In genomic region chr13:113178070-113178895, GRCh38 we compare ENCODE assay signal across 11 cellular contexts. TPM values are rescaled to one million over a fixed set of nuclear protein-coding genes. Genes with fewer than 3 reads are reported as not detected.
DNase-seq lines count a peak whose midpoint lies in the region; ATAC-seq and TF ChIP-seq lines count a peak whose summit lies in the region.
"Had no signal": no experiment of that assay in that cellular context is flagged by ENCODE, and none has a peak within 500 bp of the region (broad histone marks: within the 10 kb centered on the region; RNA-seq: fewer than 3 reads in every experiment).

No MANE protein-coding gene starts in this region.

- H3F3A ChIP-seq in neural progenitor cell (ENCODE audit: low read depth), result peaks cover 35% of the 10 kb centered on the region

- peak; percentile 99 for DNase-seq in EL
- no peak for DNase-seq in Panc1 (ENCODE audit: low read depth, low spot score)
- DNase-seq in esophagus muscularis mucosa (ENCODE audit: extremely low spot score), result no peak
- DNase-seq in neural progenitor cell (ENCODE audit: low spot score), result no peak
- DNase-seq in amygdala (lab: John Stamatoyannopoulos, UW), result no peak
- DNase-seq in NCI-H345 treated with DMSO at 0.1 percent for 48 hours (lab: John Stamatoyannopoulos, UW; ENCODE audit: unreplicated experiment), result no peak
- DNase-seq: NCI-H187 had no signal

- H3K36me3 Mint-ChIP-seq in neural progenitor cell, result peaks cover 31% of the 10 kb centered on the region

- H3K27ac Mint-ChIP-seq in neural progenitor cell, result no peak overlapping the region
- H3K27ac Mint-ChIP-seq: dendritic cell treated with granulocyte-macrophage colony-stimulating factor and Interleukin-4, amounts not matched to agents 40 ng/mL and 50 ng/mL, for 4 days had no signal

- CTCF ChIA-PET in Panc1 (lab: Charles Lee), result interaction anchor here (0.6 kb wide), 1 partner anchor 15 kb away, joined by 3 read pairs; no protein-coding TSS in a partner anchor

- no peaks in the 10 kb centered on the region for H3K79me2 ChIP-seq in neural progenitor cell (ENCODE audit: low read depth)

- intact Hi-C loops in Panc1 (cut with micrococcal nuclease; ENCODE audit: unreplicated experiment), result no loop called here
- intact Hi-C loops in esophagus muscularis mucosa (cut with DNase I), result no loop called here

- TF ChIP-seq EP300 in esophagus muscularis mucosa (IDR thresholded peaks at IDR 0.05), result no peak

- peaks cover 28% of the 10 kb centered on the region for H4K20me1 ChIP-seq in neural progenitor cell (ENCODE audit: low read depth)

- H3K27ac ChIP-seq in Panc1 (ENCODE audit: low read length) (no peak overlapping the region), esophagus muscularis mucosa (replicated peaks in 1 of 4) (peak overlapping the region in 3 of 4 donors; percentile 6 to 46 (median 20)), neural progenitor cell (no peak overlapping the region)

- BruUV-seq in Panc1 (replicated peaks; lab: Mats Ljungman, UMichigan), result no TSS peak

- H3K27me3 ChIP-seq in Panc1 (ENCODE audit: control insufficient read depth, insufficient read depth, low read length) (no peaks in the 10 kb centered on the region), esophagus muscularis mucosa (no peaks in the 10 kb centered on the region), neural progenitor cell (no peaks in the 10 kb centered on the region)

- no peaks in the 10 kb centered on the region for H3K9me3 Mint-ChIP-seq in neural progenitor cell

- H2AFZ ChIP-seq in neural progenitor cell (replicated peaks), result no peak overlapping the region

- in situ Hi-C loops in Panc1 (cut with HindIII; ENCODE audit: low pct_unique_long_range_greater_than_20kb, low sequenced_read_pairs), result no loop called here

- peaks cover 8% of the 10 kb centered on the region; the same call in 1 of the 2 replicates for H3K36me3 ChIP-seq in Panc1 (ENCODE audit: control insufficient read depth, insufficient read depth, low read length)
- H3K36me3 ChIP-seq in esophagus muscularis mucosa, result peaks cover 69 to 93% (median 81%) of the 10 kb centered on the region in 4 donors
- peaks cover 10% of the 10 kb centered on the region for H3K36me3 ChIP-seq in neural progenitor cell

- no peak for TF ChIP-seq CTCF in Panc1 (IDR thresholded peaks at IDR 0.05)
- TF ChIP-seq CTCF in esophagus muscularis mucosa (IDR thresholded peaks at IDR 0.05), result no peak
- TF ChIP-seq CTCF in neural progenitor cell (IDR thresholded peaks at IDR 0.05), result no peak

- H3K27me3 Mint-ChIP-seq in neural progenitor cell (ENCODE audit: insufficient read depth, low read depth), result peaks cover 2% of the 10 kb centered on the region
- H3K27me3 Mint-ChIP-seq: dendritic cell treated with granulocyte-macrophage colony-stimulating factor and Interleukin-4, amounts not matched to agents 40 ng/mL and 50 ng/mL, for 4 days had no signal

- peaks cover 34% of the 10 kb centered on the region for H3K4me1 Mint-ChIP-seq in neural progenitor cell

- ATAC-seq in Panc1 (peak; percentile 68), GM21737 (IDR thresholded peaks at IDR 0.05; ENCODE audit: unreplicated experiment) (no peak)
- ATAC-seq: sciatic nerve had no signal

- H3K4me1 ChIP-seq in Panc1 (ENCODE audit: control insufficient read depth, insufficient read depth, low read length) (no peaks in the 10 kb centered on the region), esophagus muscularis mucosa (peaks cover 0 to 17% (median 12%) of the 10 kb centered on the region in 4 donors), neural progenitor cell (peaks cover 36% of the 10 kb centered on the region)

- no peak overlapping the region for H3K9ac ChIP-seq in neural progenitor cell

- no peak for TF ChIP-seq POLR2A in esophagus muscularis mucosa (IDR thresholded peaks at IDR 0.05; ENCODE audit: low read depth)

- H3K4me3 Mint-ChIP-seq in neural progenitor cell, result no peak overlapping the region
- H3K4me3 Mint-ChIP-seq: dendritic cell treated with granulocyte-macrophage colony-stimulating factor and Interleukin-4, amounts not matched to agents 40 ng/mL and 50 ng/mL, for 4 days had no signal

- POLR2A ChIA-PET in Panc1 (lab: Charles Lee), result no interaction called here

- H3K4me3 ChIP-seq in Panc1 (ENCODE audit: low read depth in 2 of 2, low read length in 2 of 2) (no peak overlapping the region), esophagus muscularis mucosa (no peak overlapping the region), neural progenitor cell (no peak overlapping the region)

- WGBS in esophagus muscularis mucosa, result 61% methylated on average over 25 of the region's 25 CpGs

- H3K4me2 ChIP-seq in neural progenitor cell, result peak overlapping the region; percentile 54

- H3K9me3 ChIP-seq in Panc1 (ENCODE audit: control insufficient read depth, insufficient read depth, low read depth, low read length) (no peaks in the 10 kb centered on the region), esophagus muscularis mucosa (no peaks in the 10 kb centered on the region), neural progenitor cell (ENCODE audit: low read depth) (no peaks in the 10 kb centered on the region)

RNA-seq across cellular contexts. Expression of gene PROZ, which starts 19.8 kb away (rescaled TPM):
- total RNA-seq in Panc1 (2021; ENCODE audit: unreplicated experiment), result not detected
- 0.29 TPM for polyA plus RNA-seq in Panc1 (2012; ENCODE audit: insufficient read length)
- total RNA-seq in esophagus muscularis mucosa, result not detected
- not detected in 2 replicates for total RNA-seq in neural progenitor cell (ENCODE audit: low replicate concordance)
- total RNA-seq: sciatic nerve had no signal
- polyA plus RNA-seq: keratinocyte had no signal

RNA-seq across cellular contexts. Expression of gene PCID2, which starts 30.2 kb away (rescaled TPM):
- total RNA-seq in Panc1 (2021; ENCODE audit: unreplicated experiment) (39.7 TPM), esophagus muscularis mucosa (10 to 100 TPM; 34.5 to 46.9 (median 42.3) TPM), neural progenitor cell (ENCODE audit: low replicate concordance) (91.1 and 99.6 TPM in 2 replicates)
- 24.5 TPM for polyA plus RNA-seq in Panc1 (2012; ENCODE audit: insufficient read length)

RNA-seq across cellular contexts. Expression of gene CUL4A, which starts 31.1 kb away (rescaled TPM):
- total RNA-seq in Panc1 (2021; ENCODE audit: unreplicated experiment) (80.8 TPM), esophagus muscularis mucosa (100 to 1,000 TPM in 3 of 4 donors, 10 to 100 TPM in 1; 93.4 to 154 (median 122) TPM), neural progenitor cell (ENCODE audit: low replicate concordance) (95.1 and 96.0 TPM in 2 replicates)
- polyA plus RNA-seq in Panc1 (2012; ENCODE audit: insufficient read length), result 52.9 TPM

RNA-seq across cellular contexts. Expression of gene F10, which starts 55.7 kb away (rescaled TPM):
- total RNA-seq in Panc1 (2021; ENCODE audit: unreplicated experiment) (0.18 TPM), esophagus muscularis mucosa (10 to 100 TPM in 2 of 4 donors, 1 to 10 TPM in 2; 4.6 to 20.5 (median 11.7) TPM), neural progenitor cell (ENCODE audit: low replicate concordance) (2.0 and 6.8 TPM in 2 replicates)
- 0.61 TPM for polyA plus RNA-seq in Panc1 (2012; ENCODE audit: insufficient read length)
- polyA plus RNA-seq: keratinocyte had no signal

Comparison
In these comparisons a context has a peak if more than half of its experiments do, and no peak if none do; other contexts are left out.
1. H3K27ac ChIP-seq: peak in esophagus muscularis mucosa (3 of 4); none in Panc1 (single experiment) and neural progenitor cell (single experiment).